In the genomic region with DNA sequence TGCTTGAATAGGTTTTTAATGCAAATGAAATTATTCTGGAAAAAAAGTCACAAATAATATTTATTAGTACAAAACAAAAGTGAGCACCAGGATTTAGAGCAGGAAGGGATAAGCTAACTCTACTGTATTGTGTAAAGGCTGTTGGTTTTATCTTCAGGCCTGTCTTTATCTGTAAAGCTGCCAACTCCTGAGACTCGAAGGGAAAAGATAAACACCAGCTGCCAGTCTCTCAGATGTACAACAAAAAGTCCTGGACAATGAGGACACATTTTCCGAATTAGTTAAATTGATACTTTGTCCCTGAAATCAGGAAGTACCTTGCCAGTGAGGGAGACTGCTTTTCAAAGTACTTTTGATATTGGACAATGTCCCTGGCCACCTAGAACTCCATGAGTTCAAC, we compare ENCODE assay signal across 3 cellular contexts.
TF ChIP-seq lines count a peak whose summit lies in the region.

No MANE protein-coding gene starts in this region.

TF ChIP-seq in liver, 16 proteins besides CTCF, POLR2A, EP300 and RAD21:
- TF ChIP-seq NR2F2 (IDR thresholded peaks at IDR 0.05) (no peak), HNF4A (conservative IDR thresholded peaks at IDR 0.05) (peak in 1 of 2 donors; percentile 57), SP1 (IDR thresholded peaks at IDR 0.05) (peak; percentile 25), FOXA2 (IDR thresholded peaks at IDR 0.05) (no peak)

TF ChIP-seq in HepG2, 621 proteins besides CTCF, POLR2A, EP300 and RAD21:
- TF ChIP-seq THAP11 (CRISPR knock-in tag; IDR thresholded peaks at IDR 0.05) (no peak), ATM (IDR thresholded peaks at IDR 0.05; ENCODE audit: borderline replicate concordance) (no peak), CCAR2 (optimal IDR thresholded peaks at IDR 0.05; ENCODE audit: low read depth, low read length) (no peak), NFE2L2 (IDR thresholded peaks at IDR 0.05; ENCODE audit: low read length) (no peak)

TF ChIP-seq in SK-N-SH, 30 proteins besides CTCF, POLR2A, EP300 and RAD21:
- TF ChIP-seq GATA2 (CRISPR knock-in tag; IDR thresholded peaks at IDR 0.05) = peak; percentile 66
- TF ChIP-seq SIN3A (IDR thresholded peaks at IDR 0.05; ENCODE audit: borderline replicate concordance, low read depth, low read length) = no peak
